In the genomic region with DNA sequence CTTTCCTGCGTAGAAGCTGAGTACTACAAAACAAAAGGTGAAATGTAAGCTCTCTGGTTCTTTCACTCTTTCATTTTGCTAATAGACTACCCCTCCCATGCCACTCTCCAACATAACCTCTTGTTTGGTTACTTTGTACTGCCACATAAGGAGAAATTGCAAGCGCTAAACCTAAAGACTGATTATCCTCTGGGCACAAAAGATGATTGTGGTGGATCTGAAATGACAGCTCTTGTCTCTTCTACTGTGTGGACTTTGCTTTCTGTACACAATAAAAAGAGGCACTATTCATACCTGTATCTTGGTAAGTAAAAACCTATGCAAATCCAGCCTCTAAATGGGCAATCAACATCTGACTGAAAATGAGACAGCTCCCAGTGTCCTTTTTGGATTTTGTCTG, we compare ENCODE assay signal across 17 cellular contexts. TPM values are rescaled to one million over a fixed set of nuclear protein-coding genes. Genes with fewer than 3 reads are reported as not detected.
DNase-seq lines count a peak whose midpoint lies in the region; ATAC-seq and TF ChIP-seq lines count a peak whose summit lies in the region.
"Had no signal": no experiment of that assay in that cellular context is flagged by ENCODE, and none has a peak within 500 bp of the region (broad histone marks: within the 10 kb centered on the region; RNA-seq: fewer than 3 reads in every experiment).

No MANE protein-coding gene starts in this region.

- H3K4me2 ChIP-seq in DND-41 (ENCODE audit: insufficient read depth, low read length): peak overlapping the region; percentile 30; the same call in 1 of the 2 replicates

- H3K27me3 Mint-ChIP-seq in naive thymus-derived CD4-positive, alpha-beta T cell: no peaks in the 10 kb centered on the region
- H3K27me3 Mint-ChIP-seq: activated CD4-positive, alpha-beta memory T cell treated with anti-CD3 and anti-CD28 coated beads, Interleukin-2, amount 10 ng/mL, durations not matched to agents 7 days and 5 days had no signal

- H3K4me1 ChIP-seq in DND-41 (ENCODE audit: insufficient read depth, low read length) (peaks cover 85% of the 10 kb centered on the region), heart left ventricle (peaks cover 0 to 42% (median 0%) of the 10 kb centered on the region in 12 donors)
- H3K4me1 ChIP-seq in naive thymus-derived CD4-positive, alpha-beta T cell (ENCODE audit: control insufficient read depth in 2 of 2, insufficient read depth in 2 of 2, low read length in 2 of 2): peaks cover 13 to 24% of the 10 kb centered on the region in 2 donors
- H3K4me1 ChIP-seq: ascending aorta, right atrium auricular region, testis had no signal

- H3K27me3 ChIP-seq in DND-41 (ENCODE audit: insufficient read depth, low read length, poor library complexity) (no peaks in the 10 kb centered on the region), heart left ventricle (peaks cover 0 to 12% (median 0%) of the 10 kb centered on the region in 9 donors), WERI-Rb-1 (ENCODE audit: insufficient read depth, low read depth, severe bottlenecking) (no peaks in the 10 kb centered on the region)
- H3K27me3 ChIP-seq in naive thymus-derived CD4-positive, alpha-beta T cell (ENCODE audit: control insufficient read depth in 2 of 2, insufficient read depth in 2 of 2, low read length in 2 of 2): no peaks in the 10 kb centered on the region
- H3K27me3 ChIP-seq: ascending aorta, right atrium auricular region, testis had no signal

- peaks cover 16 to 81% (median 70%) of the 10 kb centered on the region in 7 donors for H3K4me1 Mint-ChIP-seq in naive thymus-derived CD4-positive, alpha-beta T cell

- intact Hi-C loops in naive thymus-derived CD4-positive, alpha-beta T cell (cut with micrococcal nuclease): loop anchor here (5.0 to 10.0 kb wide), 2 partner anchors 81 to 189 kb away; no protein-coding TSS in a partner anchor
- intact Hi-C loops in heart left ventricle (cut with DNase I): loop anchor here in 1 of 10 donors (10.0 kb wide), 1 partner anchor 189 kb away; no protein-coding TSS in a partner anchor

- no peak overlapping the region for H3K9ac ChIP-seq in DND-41 (ENCODE audit: low read depth, low read length)

- CTCF ChIA-PET in naive thymus-derived CD4-positive, alpha-beta T cell (lab: Charles Lee): interaction anchor here (0.6 kb wide), 1 partner anchor 249 kb away, joined by 4 read pairs; no protein-coding TSS in a partner anchor

- ATAC-seq in DND-41 (ENCODE audit: insufficient read depth, low read depth) (no peak), heart left ventricle (no peak)
- no peak for ATAC-seq in naive thymus-derived CD4-positive, alpha-beta T cell
- ATAC-seq: Panc1, SK-N-SH treated with all-trans-retinoic acid at 6 μM for 48 hours had no signal

- 66 to 100% (median 85%) methylated on average over 2 of the region's 2 CpGs for WGBS in heart left ventricle, 4 donors

- H3K36me3 Mint-ChIP-seq in naive thymus-derived CD4-positive, alpha-beta T cell: no peaks in the 10 kb centered on the region

- peak overlapping the region in 2 of 10 donors; percentile 21 to 25 for H3K4me3 Mint-ChIP-seq in naive thymus-derived CD4-positive, alpha-beta T cell
- H3K4me3 Mint-ChIP-seq: activated CD4-positive, alpha-beta memory T cell treated with anti-CD3 and anti-CD28 coated beads, Interleukin-2, amount 10 ng/mL, durations not matched to agents 7 days and 5 days had no signal

- TF ChIP-seq POLR2A in heart left ventricle (IDR thresholded peaks at IDR 0.05): no peak

- DNase-seq in DND-41: no peak
- DNase-seq in NAMALWA (ENCODE audit: low spot score): peak; percentile 1
- peak; percentile 7 for DNase-seq in RPMI8226
- DNase-seq in naive thymus-derived CD4-positive, alpha-beta T cell: no peak
- no peak for DNase-seq in heart left ventricle
- no peak for DNase-seq in NCI-H446 treated with DMSO at 0.1 percent for 48 hours (lab: John Stamatoyannopoulos, UW)
- no peak for DNase-seq in WERI-Rb-1
- DNase-seq: activated CD4-positive, alpha-beta memory T cell treated with anti-CD3 and anti-CD28 coated beads, Interleukin-2, amount 10 ng/mL, durations not matched to agents 7 days and 5 days; C1 segment of cervical spinal cord; DMS79 treated with DMSO at 0.1 percent for 48 hours; mammary epithelial cell; NCI-H226 had no signal

- H3K79me2 ChIP-seq in DND-41 (ENCODE audit: insufficient read depth, low read length): peaks cover 95% of the 10 kb centered on the region

- H3K9me3 ChIP-seq in DND-41 (ENCODE audit: insufficient read depth, low read length, severe bottlenecking) (no peaks in the 10 kb centered on the region), heart left ventricle (no peaks in the 10 kb centered on the region), WERI-Rb-1 (ENCODE audit: severe bottlenecking) (no peaks in the 10 kb centered on the region)
- no peaks in the 10 kb centered on the region for H3K9me3 ChIP-seq in naive thymus-derived CD4-positive, alpha-beta T cell (ENCODE audit: control insufficient read depth in 2 of 3, low read length in 3 of 3)
- H3K9me3 ChIP-seq: ascending aorta, right atrium auricular region, testis had no signal

- H3K36me3 ChIP-seq in DND-41 (ENCODE audit: insufficient read depth, low read length) (no peaks in the 10 kb centered on the region), heart left ventricle (no peaks in the 10 kb centered on the region), WERI-Rb-1 (no peaks in the 10 kb centered on the region)
- H3K36me3 ChIP-seq in naive thymus-derived CD4-positive, alpha-beta T cell (ENCODE audit: control insufficient read depth in 2 of 3, insufficient read depth in 3 of 3, low read length in 3 of 3): no peaks in the 10 kb centered on the region
- H3K36me3 ChIP-seq: ascending aorta, right atrium auricular region had no signal

- H3K4me3 ChIP-seq in DND-41 (ENCODE audit: low read depth in 1 of 2, low read length in 2 of 2) (no peak overlapping the region), heart left ventricle (no peak overlapping the region), WERI-Rb-1 (ENCODE audit: low read depth, low read length) (no peak overlapping the region)
- H3K4me3 ChIP-seq in naive thymus-derived CD4-positive, alpha-beta T cell (ENCODE audit: low read length): no peak overlapping the region
- H3K4me3 ChIP-seq: ascending aorta, right atrium auricular region, testis had no signal

- H3K27ac Mint-ChIP-seq in naive thymus-derived CD4-positive, alpha-beta T cell: peak overlapping the region in 6 of 9 donors; percentile 3 to 81 (median 24)
- H3K27ac Mint-ChIP-seq: activated CD4-positive, alpha-beta memory T cell treated with anti-CD3 and anti-CD28 coated beads, Interleukin-2, amount 10 ng/mL, durations not matched to agents 7 days and 5 days had no signal

- TF ChIP-seq CTCF in DND-41 (IDR thresholded peaks at IDR 0.05; ENCODE audit: borderline replicate concordance, extremely low read depth, low read length, poor library complexity, severe bottlenecking) (no peak), heart left ventricle (IDR thresholded peaks at IDR 0.05) (no peak), WERI-Rb-1 (IDR thresholded peaks at IDR 0.05; ENCODE audit: low read depth, low read length) (no peak)

- POLR2A ChIA-PET in naive thymus-derived CD4-positive, alpha-beta T cell (lab: Charles Lee): no interaction called here

- H3K27ac ChIP-seq in DND-41 (ENCODE audit: low read length) (peak overlapping the region; percentile 56; the same call in 1 of the 2 replicates), heart left ventricle (no peak overlapping the region), WERI-Rb-1 (no peak overlapping the region)
- H3K27ac ChIP-seq in naive thymus-derived CD4-positive, alpha-beta T cell (ENCODE audit: low read depth, low read length): no peak overlapping the region
- H3K27ac ChIP-seq: ascending aorta, right atrium auricular region, testis had no signal

- H3K9me3 Mint-ChIP-seq in naive thymus-derived CD4-positive, alpha-beta T cell: no peaks in the 10 kb centered on the region
- H3K9me3 Mint-ChIP-seq: activated CD4-positive, alpha-beta memory T cell treated with anti-CD3 and anti-CD28 coated beads, Interleukin-2, amount 10 ng/mL, durations not matched to agents 7 days and 5 days had no signal

- peaks cover 8% of the 10 kb centered on the region; the same call in 1 of the 2 replicates for H4K20me1 ChIP-seq in DND-41 (ENCODE audit: insufficient read depth, low read length)

- no peak overlapping the region for H2AFZ ChIP-seq in DND-41 (ENCODE audit: low read depth, low read length)

RNA-seq across cellular contexts. Expression of gene MBNL3, which starts 5.3 kb away (rescaled TPM):
- 10 to 100 TPM; 20.8 to 34.0 (median 29.7) TPM for total RNA-seq in naive thymus-derived CD4-positive, alpha-beta T cell
- 10 to 100 TPM; 28.7 to 38.5 TPM for polyA plus RNA-seq in naive thymus-derived CD4-positive, alpha-beta T cell
- 10 to 100 TPM in 5 of 9 donors, 1 to 10 TPM in 4; 4.6 to 21.9 (median 10.4) TPM for total RNA-seq in heart left ventricle
- 1 to 10 TPM in 1 of 2 donors, under 1 TPM in 1; 0.71 to 4.4 TPM for polyA plus RNA-seq in heart left ventricle

Comparison
In these comparisons a context has a peak if more than half of its experiments do, and no peak if none do; other contexts are left out.
1. DNase-seq: peak in NAMALWA (single experiment) and RPMI8226 (single experiment); none in DND-41 (single experiment), naive thymus-derived CD4-positive, alpha-beta T cell (0 of 9), heart left ventricle (0 of 5), NCI-H446 treated with DMSO at 0.1 percent for 48 hours (single experiment) and WERI-Rb-1 (single experiment).